ENCODE assay signal across 22 cellular contexts in genomic region chr22:39547587-39547947, GRCh38. TPM values are rescaled to one million over a fixed set of nuclear protein-coding genes. Genes with fewer than 3 reads are reported as not detected.
A peak's percentile ranks its signal among the peaks of the same experiment; 100 is the strongest.
DNase-seq lines count a peak whose midpoint lies in the region; ATAC-seq, FAIRE-seq and TF ChIP-seq lines count a peak whose summit lies in the region.
"Had no signal": no experiment of that assay in that cellular context is flagged by ENCODE, and none has a peak within 500 bp of the region (broad histone marks: within the 10 kb centered on the region; RNA-seq: fewer than 3 reads in every experiment).

No MANE protein-coding gene starts in this region.

- H3K36me3 ChIP-seq in HEK293 (ENCODE audit: control insufficient read depth in 2 of 2, insufficient read depth in 1 of 2, low read length in 2 of 2) (no peaks in the 10 kb centered on the region), neural progenitor cell (no peaks in the 10 kb centered on the region)

- peak overlapping the region; percentile 9 for H3K27ac Mint-ChIP-seq in activated naive CD4-positive, alpha-beta T cell treated with anti-CD3 and anti-CD28 coated beads, Interleukin-2, amount 50 U/mL, for 24 hours
- no peak overlapping the region for H3K27ac Mint-ChIP-seq in activated naive CD4-positive, alpha-beta T cell treated with anti-CD3 and anti-CD28 coated beads, Interleukin-2, amount 50 U/mL, for 72 hours
- H3K27ac Mint-ChIP-seq in neural progenitor cell = no peak overlapping the region
- no peak overlapping the region for H3K27ac Mint-ChIP-seq in activated CD4-positive, alpha-beta T cell treated with anti-CD3 and anti-CD28 coated beads for 36 hours
- H3K27ac Mint-ChIP-seq: CD8-positive, alpha-beta memory T cell; GM23338; HFFc6; IgD-negative memory B cell had no signal

- CTCF ChIA-PET in HEK293 (lab: Yijun Ruan, JAX) = interaction anchor here (1.2 to 5.2 kb wide), 3 partner anchors 12 to 489 kb away, joined by 4 to 29 read pairs (median 6); no protein-coding TSS in a partner anchor
- CTCF ChIA-PET in activated CD4-positive, alpha-beta T cell treated with anti-CD3 and anti-CD28 coated beads for 36 hours (lab: Charles Lee) = no interaction called here

- no peaks in the 10 kb centered on the region for H3K9me3 ChIP-seq in HEK293 (ENCODE audit: control insufficient read depth, insufficient read depth, low read depth, low read length)
- H3K9me3 ChIP-seq in neural progenitor cell (ENCODE audit: low read depth) = no peaks in the 10 kb centered on the region
- H3K9me3 ChIP-seq: A549 had no signal

- H3K4me1 Mint-ChIP-seq in activated naive CD4-positive, alpha-beta T cell treated with anti-CD3 and anti-CD28 coated beads, Interleukin-2, amount 50 U/mL, for 24 hours = peaks cover 19% of the 10 kb centered on the region
- peaks cover 2% of the 10 kb centered on the region for H3K4me1 Mint-ChIP-seq in neural progenitor cell
- H3K4me1 Mint-ChIP-seq in activated CD4-positive, alpha-beta T cell treated with anti-CD3 and anti-CD28 coated beads for 36 hours = peaks cover 7% of the 10 kb centered on the region

- H3K27ac ChIP-seq in HEK293 (ENCODE audit: extremely low read depth, low read depth, low read length) = no peak overlapping the region
- H3K27ac ChIP-seq in caudate nucleus (ENCODE audit: low read depth, low read length) = peak overlapping the region; percentile 67
- no peak overlapping the region for H3K27ac ChIP-seq in neural progenitor cell
- H3K27ac ChIP-seq: 22Rv1, A549, HL-60 had no signal

- no peak overlapping the region for H2AFZ ChIP-seq in neural progenitor cell (replicated peaks)
- H2AFZ ChIP-seq: GM23338 had no signal

- H3K4me3 Mint-ChIP-seq in activated naive CD4-positive, alpha-beta T cell treated with anti-CD3 and anti-CD28 coated beads, Interleukin-2, amount 50 U/mL, for 24 hours = no peak overlapping the region
- H3K4me3 Mint-ChIP-seq in neural progenitor cell = peak overlapping the region; percentile 1
- no peak overlapping the region for H3K4me3 Mint-ChIP-seq in activated CD4-positive, alpha-beta T cell treated with anti-CD3 and anti-CD28 coated beads for 36 hours
- H3K4me3 Mint-ChIP-seq: CD4-positive, CD25-positive, alpha-beta regulatory T cell; CD8-positive, alpha-beta memory T cell; GM23338; HFFc6; IgD-negative memory B cell had no signal

- peaks cover 18% of the 10 kb centered on the region for H3K27me3 Mint-ChIP-seq in activated naive CD4-positive, alpha-beta T cell treated with anti-CD3 and anti-CD28 coated beads, Interleukin-2, amount 50 U/mL, for 24 hours
- H3K27me3 Mint-ChIP-seq in neural progenitor cell (ENCODE audit: insufficient read depth, low read depth) = peaks cover 35% of the 10 kb centered on the region
- H3K27me3 Mint-ChIP-seq in activated CD4-positive, alpha-beta T cell treated with anti-CD3 and anti-CD28 coated beads for 36 hours = peaks cover 27% of the 10 kb centered on the region

- no peaks in the 10 kb centered on the region for H3K4me1 ChIP-seq in HEK293 (ENCODE audit: control insufficient read depth, insufficient read depth, low read length)
- no peaks in the 10 kb centered on the region for H3K4me1 ChIP-seq in neural progenitor cell
- H3K4me1 ChIP-seq: A549 had no signal

- TF ChIP-seq CTCF in HEK293 (tag by site-specific recombination; IDR thresholded peaks at IDR 0.05) (no peak), neural progenitor cell (IDR thresholded peaks at IDR 0.05) (no peak)

- H4K20me1 ChIP-seq in neural progenitor cell (ENCODE audit: low read depth) = peaks cover 30% of the 10 kb centered on the region

- H3K79me2 ChIP-seq in neural progenitor cell (ENCODE audit: low read depth) = no peaks in the 10 kb centered on the region

- H3K9me3 Mint-ChIP-seq in activated naive CD4-positive, alpha-beta T cell treated with anti-CD3 and anti-CD28 coated beads, Interleukin-2, amount 50 U/mL, for 24 hours = no peaks in the 10 kb centered on the region
- no peaks in the 10 kb centered on the region for H3K9me3 Mint-ChIP-seq in activated naive CD4-positive, alpha-beta T cell treated with anti-CD3 and anti-CD28 coated beads, Interleukin-2, amount 50 U/mL, for 72 hours
- no peaks in the 10 kb centered on the region for H3K9me3 Mint-ChIP-seq in neural progenitor cell
- H3K9me3 Mint-ChIP-seq in activated CD4-positive, alpha-beta T cell treated with anti-CD3 and anti-CD28 coated beads for 36 hours (ENCODE audit: low read depth) = no peaks in the 10 kb centered on the region
- H3K9me3 Mint-ChIP-seq: CD8-positive, alpha-beta memory T cell; GM23338; HFFc6 had no signal

- intact Hi-C loops in activated CD4-positive, alpha-beta T cell treated with anti-CD3 and anti-CD28 coated beads for 36 hours (cut with DNase I, micrococcal nuclease) = no loop called here

- no peak for DNase-seq in activated naive CD4-positive, alpha-beta T cell treated with anti-CD3 and anti-CD28 coated beads, Interleukin-2, amount 50 U/mL, for 72 hours (ENCODE audit: low spot score in 2 of 2)
- no peak for DNase-seq in caudate nucleus (lab: John Stamatoyannopoulos, UW)
- no peak for DNase-seq in neural progenitor cell (ENCODE audit: low spot score)
- DNase-seq in activated CD4-positive, alpha-beta T cell treated with anti-CD3 and anti-CD28 coated beads for 36 hours = no peak
- no peak for DNase-seq in GM19239 (ENCODE audit: insufficient read length, low spot score)
- DNase-seq in HTR-8/SVneo (ENCODE audit: insufficient read length, low spot score) = no peak
- DNase-seq: AML-193; CD4-positive, CD25-positive, alpha-beta regulatory T cell; CD8-positive, alpha-beta memory T cell; DMS 273 treated with DMSO at 0.1 percent for 48 hours; DND-41; HFFc6 had no signal

- no peak overlapping the region for H3K4me3 ChIP-seq in HEK293 (ENCODE audit: low read depth, low read length)
- no peak overlapping the region for H3K4me3 ChIP-seq in neural progenitor cell
- H3K4me3 ChIP-seq: A549, GM12878, GM23338 had no signal

- POLR2A ChIA-PET in HEK293 (lab: Yijun Ruan, JAX) = no interaction called here
- POLR2A ChIA-PET in activated CD4-positive, alpha-beta T cell treated with anti-CD3 and anti-CD28 coated beads for 36 hours (lab: Charles Lee) = no interaction called here

- H3K27me3 ChIP-seq in neural progenitor cell = peaks cover 84% of the 10 kb centered on the region

- ATAC-seq in activated naive CD4-positive, alpha-beta T cell treated with anti-CD3 and anti-CD28 coated beads, Interleukin-2, amount 50 U/mL, for 72 hours = no peak
- no peak for ATAC-seq in activated CD4-positive, alpha-beta T cell treated with anti-CD3 and anti-CD28 coated beads for 36 hours
- ATAC-seq: GM12878, GM23338 had no signal

- FAIRE-seq in GM19239 (lab: Jason Lieb, UNC) = no peak
- no peak for FAIRE-seq in HTR-8/SVneo (lab: Jason Lieb, UNC)
- FAIRE-seq: A549, GM12878, H54 had no signal

- no peak overlapping the region for H3K4me2 ChIP-seq in neural progenitor cell
- H3K4me2 ChIP-seq: GM23338 had no signal

- peaks cover 2% of the 10 kb centered on the region for H3K36me3 Mint-ChIP-seq in activated naive CD4-positive, alpha-beta T cell treated with anti-CD3 and anti-CD28 coated beads, Interleukin-2, amount 50 U/mL, for 24 hours
- H3K36me3 Mint-ChIP-seq in activated naive CD4-positive, alpha-beta T cell treated with anti-CD3 and anti-CD28 coated beads, Interleukin-2, amount 50 U/mL, for 72 hours = no peaks in the 10 kb centered on the region
- H3K36me3 Mint-ChIP-seq in neural progenitor cell = no peaks in the 10 kb centered on the region
- no peaks in the 10 kb centered on the region for H3K36me3 Mint-ChIP-seq in activated CD4-positive, alpha-beta T cell treated with anti-CD3 and anti-CD28 coated beads for 36 hours (ENCODE audit: low read depth)
- H3K36me3 Mint-ChIP-seq: CD4-positive, CD25-positive, alpha-beta regulatory T cell; IgD-negative memory B cell had no signal

- H3K9ac ChIP-seq in neural progenitor cell = no peak overlapping the region

- H3F3A ChIP-seq in neural progenitor cell (ENCODE audit: low read depth) = peaks cover 3% of the 10 kb centered on the region

TF ChIP-seq in HEK293, 187 proteins besides CTCF, POLR2A, EP300 and RAD21 (continues in another document):
- no peak for TF ChIP-seq PBX3 (CRISPR knock-in tag; IDR thresholded peaks at IDR 0.05)

RNA-seq across cellular contexts. Expression of gene RPS19BP1, which starts 15.0 kb away (rescaled TPM):
- 10 to 100 TPM; 47.6 to 64.2 TPM for total RNA-seq in activated naive CD4-positive, alpha-beta T cell treated with anti-CD3 and anti-CD28 coated beads, Interleukin-2, amount 50 U/mL, for 72 hours
- total RNA-seq in neural progenitor cell (ENCODE audit: low replicate concordance) = 27.7 and 68.3 TPM in 2 replicates
- total RNA-seq in activated CD4-positive, alpha-beta T cell treated with anti-CD3 and anti-CD28 coated beads for 36 hours = 10 to 100 TPM; 42.8 to 68.8 TPM

RNA-seq across cellular contexts. Expression of gene CACNA1I, which starts 23.0 kb away (rescaled TPM):
- 1 to 10 TPM in 1 of 2 donors, under 1 TPM in 1; 0.27 to 1.4 TPM for total RNA-seq in activated naive CD4-positive, alpha-beta T cell treated with anti-CD3 and anti-CD28 coated beads, Interleukin-2, amount 50 U/mL, for 72 hours
- total RNA-seq in neural progenitor cell (ENCODE audit: low replicate concordance) = 0.11 and 0.22 TPM in 2 replicates
- under 1 TPM; 0.37 to 0.39 TPM for total RNA-seq in activated CD4-positive, alpha-beta T cell treated with anti-CD3 and anti-CD28 coated beads for 36 hours
- total RNA-seq: HFFc6, HT1080 had no signal

RNA-seq across cellular contexts. Expression of gene ATF4, which starts 27.2 kb away (rescaled TPM):
- total RNA-seq in activated naive CD4-positive, alpha-beta T cell treated with anti-CD3 and anti-CD28 coated beads, Interleukin-2, amount 50 U/mL, for 72 hours = 100 to 1,000 TPM; 460 to 506 TPM
- 189 and 230 TPM in 2 replicates for total RNA-seq in neural progenitor cell (ENCODE audit: low replicate concordance)
- 100 to 1,000 TPM; 580 to 680 TPM for total RNA-seq in activated CD4-positive, alpha-beta T cell treated with anti-CD3 and anti-CD28 coated beads for 36 hours

RNA-seq across cellular contexts. Expression of gene MIEF1, which starts 45.5 kb away (rescaled TPM):
- 10 to 100 TPM; 37.5 to 52.2 TPM for total RNA-seq in activated naive CD4-positive, alpha-beta T cell treated with anti-CD3 and anti-CD28 coated beads, Interleukin-2, amount 50 U/mL, for 72 hours
- total RNA-seq in neural progenitor cell (ENCODE audit: low replicate concordance) = 22.0 and 32.7 TPM in 2 replicates
- 10 to 100 TPM; 43.2 to 44.9 TPM for total RNA-seq in activated CD4-positive, alpha-beta T cell treated with anti-CD3 and anti-CD28 coated beads for 36 hours
